Comparison of ENCODE assay signal across 2 cellular contexts in the genomic region with DNA sequence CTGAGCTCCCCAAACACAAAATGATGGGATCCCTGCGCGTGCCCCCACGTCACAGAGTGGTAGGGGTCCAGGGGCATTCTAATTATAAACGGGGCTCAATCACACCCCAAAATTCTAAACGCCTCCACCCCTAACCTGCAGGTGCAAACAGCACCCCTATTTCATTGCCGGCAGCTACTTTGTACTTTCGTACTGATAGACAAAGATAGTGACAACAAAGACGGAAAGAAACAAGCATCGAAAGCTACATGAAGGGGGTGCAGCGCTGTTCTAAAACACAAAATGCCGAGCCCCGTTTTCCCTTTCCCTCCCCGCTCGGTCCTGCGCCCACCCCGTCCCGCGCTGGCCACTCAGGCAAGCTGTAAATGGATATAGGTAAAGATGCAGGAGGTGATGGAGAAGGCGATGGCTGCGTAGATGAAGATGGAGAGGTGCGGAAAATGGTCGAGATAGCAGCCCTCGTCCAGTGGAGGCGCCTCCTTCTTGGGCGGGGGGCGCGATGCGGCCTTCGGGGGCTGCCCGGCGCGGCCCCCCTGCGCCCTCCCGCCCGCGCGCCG.
TF ChIP-seq lines count a peak whose summit lies in the region.

No MANE protein-coding gene starts in this region.

TF ChIP-seq in SK-N-SH, 30 proteins besides CTCF, POLR2A, EP300 and RAD21 (continued from another document):
- TF ChIP-seq, protein P1, sequence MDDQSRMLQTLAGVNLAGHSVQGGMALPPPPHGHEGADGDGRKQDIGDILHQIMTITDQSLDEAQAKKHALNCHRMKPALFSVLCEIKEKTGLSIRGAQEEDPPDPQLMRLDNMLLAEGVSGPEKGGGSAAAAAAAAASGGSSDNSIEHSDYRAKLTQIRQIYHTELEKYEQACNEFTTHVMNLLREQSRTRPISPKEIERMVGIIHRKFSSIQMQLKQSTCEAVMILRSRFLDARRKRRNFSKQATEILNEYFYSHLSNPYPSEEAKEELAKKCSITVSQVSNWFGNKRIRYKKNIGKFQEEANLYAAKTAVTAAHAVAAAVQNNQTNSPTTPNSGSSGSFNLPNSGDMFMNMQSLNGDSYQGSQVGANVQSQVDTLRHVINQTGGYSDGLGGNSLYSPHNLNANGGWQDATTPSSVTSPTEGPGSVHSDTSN (IDR thresholded peaks at IDR 0.05): no peak
- TF ChIP-seq MEF2A (IDR thresholded peaks at IDR 0.05; ENCODE audit: borderline replicate concordance, low read depth) (no peak), ELF1 (IDR thresholded peaks at IDR 0.05) (no peak), REST (IDR thresholded peaks at IDR 0.05; ENCODE audit: low read depth, low read length) (no peak), TCF12 (IDR thresholded peaks at IDR 0.05) (no peak), NFIC (IDR thresholded peaks at IDR 0.05; ENCODE audit: borderline replicate concordance) (no peak), EZH2phosphoT487 (IDR thresholded peaks at IDR 0.05; ENCODE audit: borderline replicate concordance, low read depth) (no peak), RCOR1 (IDR thresholded peaks at IDR 0.05; ENCODE audit: low read length) (no peak)

TF ChIP-seq in SK-N-SH treated with all-trans-retinoic acid at 6 μM for 48 hours, 23 proteins besides CTCF, POLR2A, EP300 and RAD21 (continued from another document):
- TF ChIP-seq GLIS3 (CRISPR knock-in tag; IDR thresholded peaks at IDR 0.05) (no peak), TCF4 (CRISPR knock-in tag; IDR thresholded peaks at IDR 0.05; ENCODE audit: borderline replicate concordance) (no peak), ZNF70 (CRISPR knock-in tag; IDR thresholded peaks at IDR 0.05) (no peak), ZFP30 (CRISPR knock-in tag; IDR thresholded peaks at IDR 0.05) (no peak), TSHZ2 (CRISPR knock-in tag; IDR thresholded peaks at IDR 0.05) (no peak), ISL1 (CRISPR knock-in tag; IDR thresholded peaks at IDR 0.05) (no peak)
- TF ChIP-seq, protein P2, sequence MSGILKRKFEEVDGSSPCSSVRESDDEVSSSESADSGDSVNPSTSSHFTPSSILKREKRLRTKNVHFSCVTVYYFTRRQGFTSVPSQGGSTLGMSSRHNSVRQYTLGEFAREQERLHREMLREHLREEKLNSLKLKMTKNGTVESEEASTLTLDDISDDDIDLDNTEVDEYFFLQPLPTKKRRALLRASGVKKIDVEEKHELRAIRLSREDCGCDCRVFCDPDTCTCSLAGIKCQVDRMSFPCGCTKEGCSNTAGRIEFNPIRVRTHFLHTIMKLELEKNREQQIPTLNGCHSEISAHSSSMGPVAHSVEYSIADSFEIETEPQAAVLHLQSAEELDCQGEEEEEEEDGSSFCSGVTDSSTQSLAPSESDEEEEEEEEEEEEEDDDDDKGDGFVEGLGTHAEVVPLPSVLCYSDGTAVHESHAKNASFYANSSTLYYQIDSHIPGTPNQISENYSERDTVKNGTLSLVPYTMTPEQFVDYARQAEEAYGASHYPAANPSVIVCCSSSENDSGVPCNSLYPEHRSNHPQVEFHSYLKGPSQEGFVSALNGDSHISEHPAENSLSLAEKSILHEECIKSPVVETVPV (CRISPR knock-in tag; IDR thresholded peaks at IDR 0.05): no peak
- TF ChIP-seq, protein P3, sequence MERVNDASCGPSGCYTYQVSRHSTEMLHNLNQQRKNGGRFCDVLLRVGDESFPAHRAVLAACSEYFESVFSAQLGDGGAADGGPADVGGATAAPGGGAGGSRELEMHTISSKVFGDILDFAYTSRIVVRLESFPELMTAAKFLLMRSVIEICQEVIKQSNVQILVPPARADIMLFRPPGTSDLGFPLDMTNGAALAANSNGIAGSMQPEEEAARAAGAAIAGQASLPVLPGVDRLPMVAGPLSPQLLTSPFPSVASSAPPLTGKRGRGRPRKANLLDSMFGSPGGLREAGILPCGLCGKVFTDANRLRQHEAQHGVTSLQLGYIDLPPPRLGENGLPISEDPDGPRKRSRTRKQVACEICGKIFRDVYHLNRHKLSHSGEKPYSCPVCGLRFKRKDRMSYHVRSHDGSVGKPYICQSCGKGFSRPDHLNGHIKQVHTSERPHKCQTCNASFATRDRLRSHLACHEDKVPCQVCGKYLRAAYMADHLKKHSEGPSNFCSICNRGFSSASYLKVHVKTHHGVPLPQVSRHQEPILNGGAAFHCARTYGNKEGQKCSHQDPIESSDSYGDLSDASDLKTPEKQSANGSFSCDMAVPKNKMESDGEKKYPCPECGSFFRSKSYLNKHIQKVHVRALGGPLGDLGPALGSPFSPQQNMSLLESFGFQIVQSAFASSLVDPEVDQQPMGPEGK (CRISPR knock-in tag; IDR thresholded peaks at IDR 0.05; ENCODE audit: borderline replicate concordance): no peak
- TF ChIP-seq, protein P4, sequence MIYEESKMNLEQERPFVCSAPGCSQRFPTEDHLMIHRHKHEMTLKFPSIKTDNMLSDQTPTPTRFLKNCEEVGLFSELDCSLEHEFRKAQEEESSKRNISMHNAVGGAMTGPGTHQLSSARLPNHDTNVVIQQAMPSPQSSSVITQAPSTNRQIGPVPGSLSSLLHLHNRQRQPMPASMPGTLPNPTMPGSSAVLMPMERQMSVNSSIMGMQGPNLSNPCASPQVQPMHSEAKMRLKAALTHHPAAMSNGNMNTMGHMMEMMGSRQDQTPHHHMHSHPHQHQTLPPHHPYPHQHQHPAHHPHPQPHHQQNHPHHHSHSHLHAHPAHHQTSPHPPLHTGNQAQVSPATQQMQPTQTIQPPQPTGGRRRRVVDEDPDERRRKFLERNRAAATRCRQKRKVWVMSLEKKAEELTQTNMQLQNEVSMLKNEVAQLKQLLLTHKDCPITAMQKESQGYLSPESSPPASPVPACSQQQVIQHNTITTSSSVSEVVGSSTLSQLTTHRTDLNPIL (CRISPR knock-in tag; IDR thresholded peaks at IDR 0.05; ENCODE audit: low read depth): no peak
